ENCODE assay signal across 15 cellular contexts in genomic region chr1:108819878-108820277, GRCh38. TPM values are rescaled to one million over a fixed set of nuclear protein-coding genes. Genes with fewer than 3 reads are reported as not detected.
DNase-seq lines count a peak whose midpoint lies in the region; TF ChIP-seq lines count a peak whose summit lies in the region.
"Had no signal": no experiment of that assay in that cellular context is flagged by ENCODE, and none has a peak within 500 bp of the region (broad histone marks: within the 10 kb centered on the region; RNA-seq: fewer than 3 reads in every experiment).

No MANE protein-coding gene starts in this region.

- no CpG with 5 or more reads among the region's 5 CpGs for WGBS in trophoblast cell (ENCODE audit: extremely low coverage, insufficient coverage, insufficient read length)

- no peaks in the 10 kb centered on the region for H3K79me2 ChIP-seq in trophoblast cell (ENCODE audit: control insufficient read depth, insufficient read depth, low read length, poor library complexity)

- H2BK120ac ChIP-seq in trophoblast cell (ENCODE audit: insufficient read depth, low read length, poor library complexity) = no peak overlapping the region

- no peak overlapping the region for H2AFZ ChIP-seq in trophoblast cell (ENCODE audit: insufficient read depth, low read length, poor library complexity)

- H3K4me3 ChIP-seq in fibroblast of the aortic adventitia (ENCODE audit: low read depth, low read length) (no peak overlapping the region), trophoblast cell (ENCODE audit: low read depth, low read length) (no peak overlapping the region)

- no peak overlapping the region for H3K4me3 Mint-ChIP-seq in brain
- H3K4me3 Mint-ChIP-seq: CD4-positive, alpha-beta memory T cell had no signal

- H3K18ac ChIP-seq in trophoblast cell (ENCODE audit: low read length) = no peak overlapping the region

- peaks cover 36% of the 10 kb centered on the region for H3K4me1 Mint-ChIP-seq in brain
- H3K4me1 Mint-ChIP-seq: CD4-positive, alpha-beta memory T cell had no signal

- H3K9ac ChIP-seq in trophoblast cell (ENCODE audit: low read length) = no peak overlapping the region

- no peaks in the 10 kb centered on the region for H3K36me3 ChIP-seq in trophoblast cell (ENCODE audit: control insufficient read depth in 1 of 2, insufficient read depth in 2 of 2, low read length in 2 of 2)
- H3K36me3 ChIP-seq: BE2C had no signal

- no peak overlapping the region for H3K4me2 ChIP-seq in trophoblast cell (ENCODE audit: low read length)

- H3K4ac ChIP-seq in trophoblast cell (ENCODE audit: low read depth, low read length) = no peak overlapping the region

- peaks cover under 1% of the 10 kb centered on the region for H3K9me3 ChIP-seq in trophoblast cell (ENCODE audit: insufficient read depth, low read depth, low read length)
- H3K9me3 ChIP-seq: BE2C had no signal

- H3K23ac ChIP-seq in trophoblast cell (ENCODE audit: low read length) = no peak overlapping the region

- H3K4me1 ChIP-seq in trophoblast cell (ENCODE audit: control insufficient read depth in 1 of 2, insufficient read depth in 2 of 2, low read length in 2 of 2) = peaks cover 5 to 10% of the 10 kb centered on the region in 2 experiments

- no peak overlapping the region for H2BK5ac ChIP-seq in trophoblast cell (ENCODE audit: low read depth, low read length, poor library complexity)

- peak overlapping the region in 4 of 5 experiments; percentile 11 to 46 (median 31) for H3K27ac Mint-ChIP-seq in brain
- H3K27ac Mint-ChIP-seq: CD4-positive, alpha-beta memory T cell had no signal

- no peak overlapping the region for H2BK12ac ChIP-seq in trophoblast cell (ENCODE audit: low read length)

- H3K36me3 Mint-ChIP-seq in brain = no peaks in the 10 kb centered on the region
- H3K36me3 Mint-ChIP-seq: CD4-positive, alpha-beta memory T cell had no signal

- peaks cover 0 to 3% (median 0%) of the 10 kb centered on the region in 5 experiments for H3K9me3 Mint-ChIP-seq in brain
- H3K9me3 Mint-ChIP-seq: CD4-positive, alpha-beta memory T cell had no signal

- H4K12ac ChIP-seq in trophoblast cell (ENCODE audit: low read depth, low read length) = peak overlapping the region; percentile 5

- no peak overlapping the region for H2AK5ac ChIP-seq in trophoblast cell (ENCODE audit: low read length)

- no peak overlapping the region for H4K91ac ChIP-seq in trophoblast cell (ENCODE audit: low read depth, low read length)

- no peak overlapping the region for H3K14ac ChIP-seq in trophoblast cell (ENCODE audit: low read length)

- H3K79me1 ChIP-seq in trophoblast cell (ENCODE audit: low read length) = peaks cover 11% of the 10 kb centered on the region

- no peak overlapping the region for H4K8ac ChIP-seq in trophoblast cell (ENCODE audit: low read depth, low read length)

- H3K27ac ChIP-seq in trophoblast cell (ENCODE audit: low read depth, low read length) = no peak overlapping the region
- H3K27ac ChIP-seq: C4-2B had no signal

- H3K27me3 ChIP-seq in trophoblast cell (ENCODE audit: insufficient read depth, low read length) = no peaks in the 10 kb centered on the region
- H3K27me3 ChIP-seq: BE2C had no signal

- peak; percentile 4 for DNase-seq in AG08395 (ENCODE audit: low spot score)
- DNase-seq in fibroblast of the aortic adventitia (ENCODE audit: low read depth) = peak; percentile 24
- DNase-seq in trophoblast cell = no peak
- DNase-seq in activated CD8-positive, alpha-beta memory T cell treated with anti-CD3 and anti-CD28 coated beads, Interleukin-2, amount 50 U/mL, for 48 hours = no peak
- DNase-seq in DMS53 treated with DMSO at 0.1 percent for 48 hours (lab: John Stamatoyannopoulos, UW; ENCODE audit: unreplicated experiment) = no peak
- no peak for DNase-seq in OCI-M2 (lab: John Stamatoyannopoulos, UW; ENCODE audit: unreplicated experiment)
- DNase-seq: 8988T; ACHN; BE2C; CD4-positive, alpha-beta memory T cell; DMS79 treated with DMSO at 0.1 percent for 48 hours; EL; IMR-90 had no signal

- TF ChIP-seq CTCF in brain (conservative IDR thresholded peaks at IDR 0.05) = no peak
- no peak for TF ChIP-seq CTCF in fibroblast of the aortic adventitia (IDR thresholded peaks at IDR 0.05; ENCODE audit: insufficient read depth, low read length)

- H3K27me3 Mint-ChIP-seq in brain = no peaks in the 10 kb centered on the region

RNA-seq across cellular contexts. Expression of gene AKNAD1, which starts 37.0 kb away (rescaled TPM):
- polyA plus RNA-seq in brain (ENCODE audit: insufficient read depth, low read depth, low replicate concordance) = not detected
- total RNA-seq in fibroblast of the aortic adventitia (ENCODE audit: low replicate concordance) = 0.27 TPM in 1 of 2 replicates, not detected in the other
- 0.19 and 0.26 TPM in 2 replicates for polyA plus RNA-seq in trophoblast cell (2013)
- total RNA-seq: CD4-positive, alpha-beta memory T cell had no signal
- polyA plus RNA-seq: CD4-positive, alpha-beta memory T cell had no signal

RNA-seq across cellular contexts. Expression of gene GPSM2, which starts 56.9 kb away (rescaled TPM):
- 19.0 TPM for polyA plus RNA-seq in brain (ENCODE audit: insufficient read depth, low read depth, low replicate concordance)
- total RNA-seq in fibroblast of the aortic adventitia (ENCODE audit: low replicate concordance) = 13.3 and 60.0 TPM in 2 replicates
- polyA plus RNA-seq in trophoblast cell (2013) = 33.5 and 33.8 TPM in 2 replicates

Comparison
In these comparisons a context has a peak if more than half of its experiments do, and no peak if none do; other contexts are left out.
1. DNase-seq: peak in AG08395 (single experiment) and fibroblast of the aortic adventitia (single experiment); none in trophoblast cell (0 of 2), activated CD8-positive, alpha-beta memory T cell treated with anti-CD3 and anti-CD28 coated beads, Interleukin-2, amount 50 U/mL, for 48 hours (single experiment), DMS53 treated with DMSO at 0.1 percent for 48 hours (single experiment) and OCI-M2 (single experiment).